1 cellular context compared by ENCODE assay signal in the genomic region with DNA sequence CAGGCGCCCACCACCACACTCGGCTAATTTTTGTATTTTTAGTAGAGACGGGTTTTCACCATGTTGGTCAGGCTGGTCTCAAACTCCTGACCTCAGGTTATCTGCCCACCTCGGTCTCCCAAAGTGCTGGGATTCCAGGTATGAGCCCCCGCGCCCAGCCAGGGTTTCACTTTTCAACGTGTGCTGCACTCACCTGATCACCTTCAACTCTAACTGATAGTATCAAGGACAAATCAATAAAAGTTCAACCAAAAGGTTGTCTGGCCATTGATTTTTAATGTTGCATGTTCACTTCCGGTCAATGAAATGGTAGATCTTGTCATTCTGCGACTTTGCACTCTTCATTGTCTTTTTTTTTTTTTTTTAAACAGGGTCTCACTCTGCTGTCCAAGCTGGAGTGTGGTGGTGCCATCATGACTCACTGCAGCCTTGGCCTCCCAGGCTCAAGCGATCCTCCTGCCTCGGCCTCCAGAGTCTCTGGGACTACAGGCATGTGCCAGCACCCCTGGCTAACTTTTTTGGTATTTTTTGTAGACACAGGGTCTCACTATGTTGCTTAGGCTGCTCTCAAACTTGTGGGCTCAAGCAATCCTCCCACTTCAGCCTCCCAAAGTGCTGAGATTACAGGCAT.
TF ChIP-seq lines count a peak whose summit lies in the region.

No MANE protein-coding gene starts in this region.

TF ChIP-seq in K562, 482 proteins besides CTCF, POLR2A, EP300 and RAD21:
- TF ChIP-seq ZNF121 (CRISPR knock-in tag; conservative IDR thresholded peaks at IDR 0.05) (peak; percentile 76), SIN3B (IDR thresholded peaks at IDR 0.05; ENCODE audit: low read depth) (no peak), BCOR (IDR thresholded peaks at IDR 0.05) (0 out of 2 replicates have a peak, but pooled peaks have one; percentile 15), FOXA1 (IDR thresholded peaks at IDR 0.05; ENCODE audit: borderline replicate concordance) (no peak), VEZF1 (CRISPR knock-in tag; IDR thresholded peaks at IDR 0.05) (no peak)
- TF ChIP-seq, protein P1, sequence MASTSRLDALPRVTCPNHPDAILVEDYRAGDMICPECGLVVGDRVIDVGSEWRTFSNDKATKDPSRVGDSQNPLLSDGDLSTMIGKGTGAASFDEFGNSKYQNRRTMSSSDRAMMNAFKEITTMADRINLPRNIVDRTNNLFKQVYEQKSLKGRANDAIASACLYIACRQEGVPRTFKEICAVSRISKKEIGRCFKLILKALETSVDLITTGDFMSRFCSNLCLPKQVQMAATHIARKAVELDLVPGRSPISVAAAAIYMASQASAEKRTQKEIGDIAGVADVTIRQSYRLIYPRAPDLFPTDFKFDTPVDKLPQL (IDR thresholded peaks at IDR 0.05; ENCODE audit: extremely low read depth, insufficient read length), result no peak
